25 cellular contexts compared by ENCODE assay signal in genomic region chr19:1307755-1308303, GRCh38. TPM values are rescaled to one million over a fixed set of nuclear protein-coding genes. Genes with fewer than 3 reads are reported as not detected.
"Had no signal": no experiment of that assay in that cellular context is flagged by ENCODE, and none has a peak within 500 bp of the region (broad histone marks: within the 10 kb centered on the region; RNA-seq: fewer than 3 reads in every experiment).

No MANE protein-coding gene starts in this region.

- H3K9me3 ChIP-seq: breast epithelium, MG63, SJCRH30, SK-N-SH had no signal

- H3K4me1 ChIP-seq: breast epithelium had no signal

- H3K27me3 ChIP-seq: MG63 had no signal

- H3K4me1 Mint-ChIP-seq: activated CD8-positive, alpha-beta memory T cell treated with anti-CD3 and anti-CD28 coated beads, Interleukin-2, amount 10 ng/mL, durations not matched to agents 7 days and 5 days; activated naive CD4-positive, alpha-beta T cell treated with anti-CD3 and anti-CD28 coated beads, Interleukin-2, amount 10 ng/mL, durations not matched to agents 7 days and 5 days; activated naive CD8-positive, alpha-beta T cell treated with anti-CD3 and anti-CD28 coated beads for 36 hours had no signal

- DNase-seq: activated CD4-positive, CD25-positive, alpha-beta regulatory T cell; activated CD8-positive, alpha-beta memory T cell treated with anti-CD3 and anti-CD28 coated beads, Interleukin-2, amount 10 ng/mL, durations not matched to agents 7 days and 5 days; activated gamma-delta T cell treated with Interleukin-2 at 50 U/mL for 16 hours; activated naive CD4-positive, alpha-beta T cell treated with anti-CD3 and anti-CD28 coated beads, Interleukin-2, amount 10 ng/mL, durations not matched to agents 7 days and 5 days; activated naive CD8-positive, alpha-beta T cell treated with anti-CD3 and anti-CD28 coated beads for 36 hours; activated T-cell treated with anti-CD3 and anti-CD28 coated beads, Interleukin-2, amount 50 U/mL, for 4 hours; caudate nucleus; MG63; MV-4-11; NCI-H1105; NCI-H1436; NCI-H1694 treated with DMSO at 0.1 percent for 48 hours; NCI-H2029 treated with DMSO at 0.1 percent for 48 hours; NCI-H345; NCI-H510A; NCI-H526 treated with DMSO at 0.1 percent for 48 hours; OCI-M1; Right ventricle myocardium superior; RPMI8226; SJCRH30; SK-N-SH; T1000 had no signal

- H3K27ac Mint-ChIP-seq: activated CD8-positive, alpha-beta memory T cell treated with anti-CD3 and anti-CD28 coated beads, Interleukin-2, amount 10 ng/mL, durations not matched to agents 7 days and 5 days; activated naive CD4-positive, alpha-beta T cell treated with anti-CD3 and anti-CD28 coated beads, Interleukin-2, amount 10 ng/mL, durations not matched to agents 7 days and 5 days; activated naive CD8-positive, alpha-beta T cell treated with anti-CD3 and anti-CD28 coated beads for 36 hours had no signal

- H3K36me3 ChIP-seq: breast epithelium, MG63, SJCRH30 had no signal

- H3K27ac ChIP-seq: breast epithelium, SJCRH30 had no signal

- H3K4me3 Mint-ChIP-seq: activated CD8-positive, alpha-beta memory T cell treated with anti-CD3 and anti-CD28 coated beads, Interleukin-2, amount 10 ng/mL, durations not matched to agents 7 days and 5 days; activated naive CD4-positive, alpha-beta T cell treated with anti-CD3 and anti-CD28 coated beads, Interleukin-2, amount 10 ng/mL, durations not matched to agents 7 days and 5 days; activated naive CD8-positive, alpha-beta T cell treated with anti-CD3 and anti-CD28 coated beads for 36 hours; activated T-cell treated with anti-CD3 and anti-CD28 coated beads, Interleukin-2, amount 50 U/mL, for 4 hours had no signal

- H3K36me3 Mint-ChIP-seq: activated CD8-positive, alpha-beta memory T cell treated with anti-CD3 and anti-CD28 coated beads, Interleukin-2, amount 10 ng/mL, durations not matched to agents 7 days and 5 days; activated naive CD4-positive, alpha-beta T cell treated with anti-CD3 and anti-CD28 coated beads, Interleukin-2, amount 10 ng/mL, durations not matched to agents 7 days and 5 days; activated naive CD8-positive, alpha-beta T cell treated with anti-CD3 and anti-CD28 coated beads for 36 hours had no signal

- H3K27me3 Mint-ChIP-seq: activated CD8-positive, alpha-beta memory T cell treated with anti-CD3 and anti-CD28 coated beads, Interleukin-2, amount 10 ng/mL, durations not matched to agents 7 days and 5 days; activated naive CD4-positive, alpha-beta T cell treated with anti-CD3 and anti-CD28 coated beads, Interleukin-2, amount 10 ng/mL, durations not matched to agents 7 days and 5 days had no signal

- ATAC-seq: activated CD8-positive, alpha-beta memory T cell treated with anti-CD3 and anti-CD28 coated beads, Interleukin-2, amount 10 ng/mL, durations not matched to agents 7 days and 5 days; activated T-cell treated with anti-CD3 and anti-CD28 coated beads, Interleukin-2, amount 50 U/mL, for 4 hours; Panc1 had no signal

- H3K9me3 Mint-ChIP-seq: activated naive CD4-positive, alpha-beta T cell treated with anti-CD3 and anti-CD28 coated beads, Interleukin-2, amount 10 ng/mL, durations not matched to agents 7 days and 5 days; activated naive CD8-positive, alpha-beta T cell treated with anti-CD3 and anti-CD28 coated beads for 36 hours; activated T-cell treated with anti-CD3 and anti-CD28 coated beads, Interleukin-2, amount 50 U/mL, for 4 hours had no signal

- H3K4me3 ChIP-seq: breast epithelium, MG63, SJCRH30 had no signal

RNA-seq across cellular contexts. Expression of gene EFNA2, which starts 22.2 kb away (rescaled TPM):
- total RNA-seq: activated CD8-positive, alpha-beta memory T cell treated with anti-CD3 and anti-CD28 coated beads, Interleukin-2, amount 10 ng/mL, durations not matched to agents 7 days and 5 days; activated naive CD8-positive, alpha-beta T cell treated with anti-CD3 and anti-CD28 coated beads for 36 hours; activated T-cell treated with anti-CD3 and anti-CD28 coated beads, Interleukin-2, amount 50 U/mL, for 4 hours; Right ventricle myocardium superior; T-helper 1 cell treated with Interleukin-12 subunit alpha and Interleukin-12 subunit beta and Interleukin-4 antibody, amounts not matched to agents 30 ng/mL and 1 ng/mL, for 36 hours had no signal
